27 cellular contexts compared by ENCODE assay signal in genomic region chr18:62248313-62248712, GRCh38.
"Had no signal": no experiment of that assay in that cellular context is flagged by ENCODE, and none has a peak within 500 bp of the region (broad histone marks: within the 10 kb centered on the region; RNA-seq: fewer than 3 reads in every experiment).

No MANE protein-coding gene starts in this region.

- H3K9ac ChIP-seq: neural progenitor cell, parathyroid adenoma had no signal

- H3K4me3 Mint-ChIP-seq: immature natural killer cell; naive thymus-derived CD8-positive, alpha-beta T cell; nephron progenitor cell; neural progenitor cell; stimulated activated effector memory CD8-positive, alpha-beta T cell treated with anti-CD3 and anti-CD28 coated beads, Interleukin-12 subunit alpha, Interleukin-12 subunit beta, amount 100 ng/mL, for 72 hours; stimulated activated naive CD8-positive, alpha-beta T cell treated with anti-CD3 and anti-CD28 coated beads, Interleukin-15, Interleukin-2, amounts not matched to agents 100 ng/mL and 50 ng/mL, for 24 hours had no signal

- H3K4me3 ChIP-seq: heart left ventricle, left ventricle myocardium inferior, neural progenitor cell, psoas muscle, right atrium auricular region, right lobe of liver, skin epidermis, spleen, suprapubic skin, thoracic aorta, tibial artery, upper lobe of right lung had no signal

- ATAC-seq: heart left ventricle; left colon; naive thymus-derived CD8-positive, alpha-beta T cell; psoas muscle; stimulated activated effector memory CD8-positive, alpha-beta T cell treated with anti-CD3 and anti-CD28 coated beads, Interleukin-12 subunit alpha, Interleukin-12 subunit beta, amount 100 ng/mL, for 72 hours; upper lobe of right lung had no signal

- H3K9me3 ChIP-seq: heart left ventricle, left ventricle myocardium inferior, neutrophil, psoas muscle, right atrium auricular region, right lobe of liver, spleen, suprapubic skin, thoracic aorta, tibial artery, upper lobe of right lung had no signal

- H3K9me3 Mint-ChIP-seq: immature natural killer cell; naive thymus-derived CD8-positive, alpha-beta T cell; nephron progenitor cell; neural progenitor cell; stimulated activated effector memory CD8-positive, alpha-beta T cell treated with anti-CD3 and anti-CD28 coated beads, Interleukin-12 subunit alpha, Interleukin-12 subunit beta, amount 100 ng/mL, for 72 hours; stimulated activated naive CD8-positive, alpha-beta T cell treated with anti-CD3 and anti-CD28 coated beads, Interleukin-15, Interleukin-2, amounts not matched to agents 100 ng/mL and 50 ng/mL, for 24 hours had no signal

- H3K27me3 Mint-ChIP-seq: naive thymus-derived CD8-positive, alpha-beta T cell; stimulated activated naive CD8-positive, alpha-beta T cell treated with anti-CD3 and anti-CD28 coated beads, Interleukin-15, Interleukin-2, amounts not matched to agents 100 ng/mL and 50 ng/mL, for 24 hours had no signal

- H3K27ac ChIP-seq: heart left ventricle, left ventricle myocardium inferior, neural progenitor cell, neutrophil, parathyroid adenoma, psoas muscle, right atrium auricular region, right lobe of liver, skin epidermis, spleen, suprapubic skin, upper lobe of right lung had no signal

- H3K27ac Mint-ChIP-seq: nephron progenitor cell; neural progenitor cell; stimulated activated effector memory CD8-positive, alpha-beta T cell treated with anti-CD3 and anti-CD28 coated beads, Interleukin-12 subunit alpha, Interleukin-12 subunit beta, amount 100 ng/mL, for 72 hours; stimulated activated naive CD8-positive, alpha-beta T cell treated with anti-CD3 and anti-CD28 coated beads, Interleukin-15, Interleukin-2, amounts not matched to agents 100 ng/mL and 50 ng/mL, for 24 hours had no signal

- H3K36me3 ChIP-seq: neural progenitor cell, right atrium auricular region, thoracic aorta had no signal

- DNase-seq: heart left ventricle; hypothalamus; immature natural killer cell; kidney; left colon; left ventricle myocardium inferior; mesenchymal stem cell; naive thymus-derived CD8-positive, alpha-beta T cell; nephron progenitor cell; occipital lobe; psoas muscle; right lobe of liver; spleen; stimulated activated CD4-positive, alpha-beta T cell treated with anti-CD3 and anti-CD28 coated beads, Interleukin-4, amount 100 ng/mL, for 24 hours; stimulated activated naive CD4-positive, alpha-beta T cell; tibial artery; trophoblast cell; upper lobe of right lung had no signal

- H3K4me1 Mint-ChIP-seq: immature natural killer cell; naive thymus-derived CD8-positive, alpha-beta T cell; nephron progenitor cell; neural progenitor cell; stimulated activated effector memory CD8-positive, alpha-beta T cell treated with anti-CD3 and anti-CD28 coated beads, Interleukin-12 subunit alpha, Interleukin-12 subunit beta, amount 100 ng/mL, for 72 hours had no signal

- H3K27me3 ChIP-seq: heart left ventricle, neural progenitor cell, neutrophil, right atrium auricular region, right lobe of liver, spleen, suprapubic skin, tibial artery, upper lobe of right lung had no signal

- H3K4me1 ChIP-seq: left ventricle myocardium inferior, neural progenitor cell, parathyroid adenoma, psoas muscle, right atrium auricular region, spleen, upper lobe of right lung had no signal
